Comparison of ENCODE assay signal across 11 cellular contexts in genomic region chr1:1298861-1299685, GRCh38. TPM values are rescaled to one million over a fixed set of nuclear protein-coding genes. Genes with fewer than 3 reads are reported as not detected.
DNase-seq lines count a peak whose midpoint lies in the region; ATAC-seq, FAIRE-seq and TF ChIP-seq lines count a peak whose summit lies in the region.
"Had no signal": no experiment of that assay in that cellular context is flagged by ENCODE, and none has a peak within 500 bp of the region (broad histone marks: within the 10 kb centered on the region; RNA-seq: fewer than 3 reads in every experiment).

No MANE protein-coding gene starts in this region.

- H3K9me3 ChIP-seq in K562 (replicated peaks; ENCODE audit: control insufficient read depth, insufficient read depth, low read depth, low read length), result no peaks in the 10 kb centered on the region
- H3K9me3 ChIP-seq: adrenal gland, pancreas had no signal

- peaks cover under 1% of the 10 kb centered on the region; the same call in 1 of the 3 replicates for H3K79me2 ChIP-seq in K562 (ENCODE audit: control insufficient read depth, insufficient read depth, low read length)

- H2AFZ ChIP-seq in K562 (ENCODE audit: low read depth, low read length), result no peak overlapping the region

- ATAC-seq in K562, result peak; percentile 62
- no peak for ATAC-seq in GM19455 (IDR thresholded peaks at IDR 0.05; ENCODE audit: unreplicated experiment)
- ATAC-seq in HG02884 (IDR thresholded peaks at IDR 0.05; ENCODE audit: unreplicated experiment), result no peak

- CTCF ChIA-PET in K562 (lab: Yijun Ruan, JAX; ENCODE audit: low intra/inter-chr PET ratio), result interaction anchor here (0.5 kb wide), 1 partner anchor 557 kb away, joined by 3 read pairs; no protein-coding TSS in a partner anchor

- H3K27ac ChIP-seq in K562 (ENCODE audit: extremely low read depth, low read depth, low read length), result no peak overlapping the region
- H3K27ac ChIP-seq: adrenal gland, pancreas had no signal

- no peak overlapping the region for H3K4me3 ChIP-seq in K562
- H3K4me3 ChIP-seq: adrenal gland, pancreas had no signal

- 64% methylated on average over 27 of the region's 30 CpGs for WGBS in K562 (ENCODE audit: insufficient coverage, low coverage, missing lambda C conversion rate)

- no peak for FAIRE-seq in K562 (lab: Jason Lieb, UNC)
- FAIRE-seq: pancreas had no signal

- H3K4me2 ChIP-seq in K562 (ENCODE audit: insufficient read depth, low read length), result no peak overlapping the region

- peaks cover 14% of the 10 kb centered on the region; the same call in 1 of the 2 replicates for H4K20me1 ChIP-seq in K562 (replicated peaks; ENCODE audit: control insufficient read depth, insufficient read depth, low read length)

- TF ChIP-seq POLR2A in K562 (conservative IDR thresholded peaks at IDR 0.05), result no peak; the same call in 1 of the 2 replicates

- H3K27me3 ChIP-seq in K562 (ENCODE audit: control insufficient read depth in 2 of 2, insufficient read depth in 2 of 2, low read length in 2 of 2), result no peaks in the 10 kb centered on the region
- H3K27me3 ChIP-seq: adrenal gland, pancreas had no signal

- TF ChIP-seq RAD21 in K562 (CRISPR knock-in tag; conservative IDR thresholded peaks at IDR 0.05 in 1 of 2, IDR thresholded peaks at IDR 0.05 in 1 of 2), result no peak

- H3K9me1 ChIP-seq in K562 (ENCODE audit: control insufficient read depth, insufficient read depth, low read length), result peaks cover 16% of the 10 kb centered on the region

- no peak for TF ChIP-seq EP300 in K562 (IDR thresholded peaks at IDR 0.05; ENCODE audit: low read length)

- H3K9ac ChIP-seq in K562 (ENCODE audit: insufficient read depth in 1 of 2, low read depth in 2 of 2, low read length in 2 of 2), result peak overlapping the region in 1 of 2 experiments; percentile 66; a peak in 1 of 4 replicates

- peaks cover 15% of the 10 kb centered on the region; the same call in 1 of the 3 replicates for H3K36me3 ChIP-seq in K562 (ENCODE audit: control insufficient read depth, insufficient read depth, low read length)
- H3K36me3 ChIP-seq: pancreas had no signal

- H3K4me1 ChIP-seq in K562 (replicated peaks in 1 of 2; ENCODE audit: control insufficient read depth in 2 of 2, insufficient read depth in 2 of 2, low read length in 2 of 2), result peaks cover 4 to 76% of the 10 kb centered on the region in 2 experiments; a peak in 2 of 5 replicates
- H3K4me1 ChIP-seq: pancreas had no signal

- TF ChIP-seq CTCF in K562 (IDR thresholded peaks at IDR 0.05 in 2 of 3, conservative IDR thresholded peaks at IDR 0.05 in 1 of 3; ENCODE audit: insufficient read depth in 2 of 3, low read depth in 1 of 3, low read length in 3 of 3), result no peak

- intact Hi-C loops in K562 (cut with micrococcal nuclease), result loop anchor here (10.0 kb wide), 1 partner anchor 314 kb away; the partner anchor contains the start of gene PERM1

- DNase-seq in D341Med (ENCODE audit: low spot score), result peak; percentile 73
- DNase-seq in NCI-H524 (lab: John Stamatoyannopoulos, UW), result peak; percentile 96 to 97
- DNase-seq in K562 (ENCODE audit: extremely low read depth in 1 of 4, low spot score in 3 of 4), result peak in 2 of 4 experiments; percentile 41 to 54
- DNase-seq in medulla oblongata (ENCODE audit: extremely low spot score), result peak; percentile 93
- DNase-seq in activated CD4-positive, alpha-beta T cell treated with anti-CD3 and anti-CD28 coated beads for 48 hours, result no peak
- DNase-seq in activated CD8-positive, alpha-beta memory T cell treated with anti-CD3 and anti-CD28 coated beads for 24 hours, result no peak
- DNase-seq: adrenal gland; stimulated activated CD4-positive, alpha-beta T cell treated with anti-CD3 and anti-CD28 coated beads, Interleukin-4, amount 100 ng/mL, for 24 hours had no signal

- POLR2A ChIA-PET in K562 (lab: Yijun Ruan, JAX), result interaction anchor here (0.5 kb wide), 1 partner anchor 267 kb away, joined by 3 read pairs; no protein-coding TSS in a partner anchor

- in situ Hi-C loops in K562 (cut with MboI), result no loop called here

- no TSS peak for BruUV-seq in K562 (replicated peaks; lab: Mats Ljungman, UMichigan)

RNA-seq across cellular contexts. Expression of gene ACAP3, which starts 8.7 kb away (rescaled TPM):
- total RNA-seq in K562 (2011; cell fraction: chromatin; rRNA removed; ENCODE audit: low replicate concordance), result 140 and 407 TPM in 2 replicates
- total RNA-seq in K562 (2011; cell fraction: nucleolus; rRNA removed), result 278 and 333 TPM in 2 replicates
- total RNA-seq in K562 (2011; cell fraction: nucleoplasm; rRNA removed), result 136 and 156 TPM in 2 replicates
- total RNA-seq in K562 (2014; rRNA removed), result 29.6 and 33.3 TPM in 2 replicates
- 1.9 and 3.5 TPM in 2 replicates for total RNA-seq in K562 (2014; rRNA removed; fragmentation: Illumina TruSeq; extraction: Trizol)
- total RNA-seq in K562 (2015; rRNA removed; fragmentation: Illumina TruSeq; extraction: Trizol), result 14.0 and 15.2 TPM in 2 replicates
- total RNA-seq in K562 (2021), result 44.1 and 49.0 TPM in 2 replicates
- 12.0 and 27.1 TPM in 2 replicates for polyA plus RNA-seq in K562 (2011; rRNA removed)
- 8.5 and 20.8 TPM in 2 replicates for polyA plus RNA-seq in K562 (2011; cell fraction: cytosol; rRNA removed)
- polyA plus RNA-seq in K562 (2011; cell fraction: nucleus; rRNA removed), result 346 and 462 TPM in 2 replicates
- polyA plus RNA-seq in K562 (2012), result 38.9 and 49.6 TPM in 2 replicates
- 7.2 and 11.8 TPM in 2 replicates for polyA plus RNA-seq in K562 (2014; fragmentation: Illumina TruSeq; extraction: Trizol)
- polyA plus RNA-seq in K562 (2014; fragmentation: Nextera tagmentation; extraction: Ambion mirVana), result under 1 TPM; 0.01 to 0.06 TPM
- 43.8 and 44.8 TPM in 2 replicates for polyA plus RNA-seq in K562 (2014; rRNA removed)
- 6.3 and 10.7 TPM in 2 replicates for polyA minus RNA-seq in K562 (2011; rRNA and poly(A)+ RNA removed)
- polyA minus RNA-seq in K562 (2011; cell fraction: cytosol; rRNA and poly(A)+ RNA removed), result 13.7 and 15.3 TPM in 2 replicates
- polyA minus RNA-seq in K562 (2011; cell fraction: nucleus; rRNA and poly(A)+ RNA removed), result 42.4 and 46.1 TPM in 2 replicates

RNA-seq across cellular contexts. Expression of gene PUSL1, which starts 9.3 kb away (rescaled TPM):
- total RNA-seq in K562 (2011; cell fraction: chromatin; rRNA removed; ENCODE audit: low replicate concordance), result 13.3 and 63.1 TPM in 2 replicates
- 74.5 and 90.1 TPM in 2 replicates for total RNA-seq in K562 (2011; cell fraction: nucleolus; rRNA removed)
- total RNA-seq in K562 (2011; cell fraction: nucleoplasm; rRNA removed), result 23.2 and 31.2 TPM in 2 replicates
- total RNA-seq in K562 (2014; rRNA removed) (86.9 and 103 TPM in 2 replicates), K562 (2014; rRNA removed; fragmentation: Illumina TruSeq; extraction: Trizol) (5.6 and 7.0 TPM in 2 replicates), K562 (2015; rRNA removed; fragmentation: Illumina TruSeq; extraction: Trizol) (29.7 and 31.4 TPM in 2 replicates), K562 (2021) (80.1 and 83.0 TPM in 2 replicates)
- polyA plus RNA-seq in K562 (2011; rRNA removed) (13.6 and 22.4 TPM in 2 replicates), K562 (2014; fragmentation: Illumina TruSeq; extraction: Trizol) (10.5 and 25.1 TPM in 2 replicates), K562 (2014; fragmentation: Nextera tagmentation; extraction: Ambion mirVana) (1 to 10 TPM in 1 of 2 experiments, under 1 TPM in 1; 0.62 to 1.7 TPM), K562 (2014; rRNA removed) (68.5 and 76.0 TPM in 2 replicates)
- polyA plus RNA-seq in K562 (2011; cell fraction: cytosol; rRNA removed), result 29.8 and 137 TPM in 2 replicates
- polyA plus RNA-seq in K562 (2011; cell fraction: nucleus; rRNA removed), result 41.7 and 71.9 TPM in 2 replicates
- 35.1 and 53.3 TPM in 2 replicates for polyA plus RNA-seq in K562 (2012)
- 3.5 and 5.7 TPM in 2 replicates for polyA minus RNA-seq in K562 (2011; rRNA and poly(A)+ RNA removed)
- polyA minus RNA-seq in K562 (2011; cell fraction: cytosol; rRNA and poly(A)+ RNA removed), result 22.0 and 25.8 TPM in 2 replicates
- 33.5 and 38.2 TPM in 2 replicates for polyA minus RNA-seq in K562 (2011; cell fraction: nucleus; rRNA and poly(A)+ RNA removed)

RNA-seq across cellular contexts. Expression of gene SCNN1D, which starts 18.8 kb away (rescaled TPM):
- 1.6 and 4.3 TPM in 2 replicates for total RNA-seq in K562 (2011; cell fraction: chromatin; rRNA removed; ENCODE audit: low replicate concordance)
- 3.0 and 3.7 TPM in 2 replicates for total RNA-seq in K562 (2011; cell fraction: nucleolus; rRNA removed)
- 1.4 and 2.1 TPM in 2 replicates for total RNA-seq in K562 (2011; cell fraction: nucleoplasm; rRNA removed)
- total RNA-seq in K562 (2014; rRNA removed), result 0.53 and 0.64 TPM in 2 replicates
- 0.06 TPM in 1 of 2 replicates, not detected in the other for total RNA-seq in K562 (2014; rRNA removed; fragmentation: Illumina TruSeq; extraction: Trizol)
- 0.29 and 0.38 TPM in 2 replicates for total RNA-seq in K562 (2015; rRNA removed; fragmentation: Illumina TruSeq; extraction: Trizol)
- total RNA-seq in K562 (2021), result 0.73 and 0.87 TPM in 2 replicates
- polyA plus RNA-seq in K562 (2011; rRNA removed), result 0.38 and 0.92 TPM in 2 replicates
- polyA plus RNA-seq in K562 (2011; cell fraction: cytosol; rRNA removed), result 0.71 and 1.8 TPM in 2 replicates
- polyA plus RNA-seq in K562 (2011; cell fraction: nucleus; rRNA removed), result 8.1 and 14.5 TPM in 2 replicates
- 0.79 and 1.9 TPM in 2 replicates for polyA plus RNA-seq in K562 (2012)
- polyA plus RNA-seq in K562 (2014; fragmentation: Illumina TruSeq; extraction: Trizol), result 0.04 and 0.26 TPM in 2 replicates
- under 1 TPM in 1 of 2 experiments, not detected in 1; 0.01 TPM for polyA plus RNA-seq in K562 (2014; fragmentation: Nextera tagmentation; extraction: Ambion mirVana)
- polyA plus RNA-seq in K562 (2014; rRNA removed), result 1.1 TPM in 2 replicates
- polyA minus RNA-seq in K562 (2011; rRNA and poly(A)+ RNA removed), result 0.09 and 0.11 TPM in 2 replicates
- not detected in 2 replicates for polyA minus RNA-seq in K562 (2011; cell fraction: cytosol; rRNA and poly(A)+ RNA removed)
- polyA minus RNA-seq in K562 (2011; cell fraction: nucleus; rRNA and poly(A)+ RNA removed), result 0.94 and 1.3 TPM in 2 replicates

RNA-seq across cellular contexts. Expression of gene INTS11, which starts 25.4 kb away (rescaled TPM):
- 317 and 866 TPM in 2 replicates for total RNA-seq in K562 (2011; cell fraction: chromatin; rRNA removed; ENCODE audit: low replicate concordance)
- 565 and 578 TPM in 2 replicates for total RNA-seq in K562 (2011; cell fraction: nucleolus; rRNA removed)
- 402 and 440 TPM in 2 replicates for total RNA-seq in K562 (2011; cell fraction: nucleoplasm; rRNA removed)
- 151 and 179 TPM in 2 replicates for total RNA-seq in K562 (2014; rRNA removed)
- 62.1 and 77.4 TPM in 2 replicates for total RNA-seq in K562 (2014; rRNA removed; fragmentation: Illumina TruSeq; extraction: Trizol)
- 85.4 and 88.8 TPM in 2 replicates for total RNA-seq in K562 (2015; rRNA removed; fragmentation: Illumina TruSeq; extraction: Trizol)
- total RNA-seq in K562 (2021), result 153 and 164 TPM in 2 replicates
- 110 and 164 TPM in 2 replicates for polyA plus RNA-seq in K562 (2011; rRNA removed)
- 195 and 300 TPM in 2 replicates for polyA plus RNA-seq in K562 (2011; cell fraction: cytosol; rRNA removed)
- 663 and 798 TPM in 2 replicates for polyA plus RNA-seq in K562 (2011; cell fraction: nucleus; rRNA removed)
- polyA plus RNA-seq in K562 (2012), result 151 and 204 TPM in 2 replicates
- polyA plus RNA-seq in K562 (2014; fragmentation: Illumina TruSeq; extraction: Trizol), result 143 and 151 TPM in 2 replicates
- 10 to 100 TPM in 1 of 2 experiments, 1 to 10 TPM in 1; 3.6 to 11.8 TPM for polyA plus RNA-seq in K562 (2014; fragmentation: Nextera tagmentation; extraction: Ambion mirVana)
- 183 TPM in 2 replicates for polyA plus RNA-seq in K562 (2014; rRNA removed)
- 68.4 and 103 TPM in 2 replicates for polyA minus RNA-seq in K562 (2011; rRNA and poly(A)+ RNA removed)
- 79.6 and 101 TPM in 2 replicates for polyA minus RNA-seq in K562 (2011; cell fraction: cytosol; rRNA and poly(A)+ RNA removed)
- polyA minus RNA-seq in K562 (2011; cell fraction: nucleus; rRNA and poly(A)+ RNA removed), result 108 and 123 TPM in 2 replicates

RNA-seq across cellular contexts. Expression of gene UBE2J2, which starts 25.4 kb away (rescaled TPM):
- 155 and 222 TPM in 2 replicates for total RNA-seq in K562 (2011; cell fraction: chromatin; rRNA removed; ENCODE audit: low replicate concordance)
- total RNA-seq in K562 (2011; cell fraction: nucleolus; rRNA removed), result 116 and 127 TPM in 2 replicates
- 111 and 123 TPM in 2 replicates for total RNA-seq in K562 (2011; cell fraction: nucleoplasm; rRNA removed)
- total RNA-seq in K562 (2014; rRNA removed), result 110 and 124 TPM in 2 replicates
- 47.1 and 51.5 TPM in 2 replicates for total RNA-seq in K562 (2014; rRNA removed; fragmentation: Illumina TruSeq; extraction: Trizol)
- total RNA-seq in K562 (2015; rRNA removed; fragmentation: Illumina TruSeq; extraction: Trizol), result 73.0 and 75.5 TPM in 2 replicates
- total RNA-seq in K562 (2021), result 109 and 112 TPM in 2 replicates
- 36.4 and 45.5 TPM in 2 replicates for polyA plus RNA-seq in K562 (2011; rRNA removed)
- 45.1 and 76.3 TPM in 2 replicates for polyA plus RNA-seq in K562 (2011; cell fraction: cytosol; rRNA removed)
- 61.5 and 87.2 TPM in 2 replicates for polyA plus RNA-seq in K562 (2011; cell fraction: nucleus; rRNA removed)
- 72.3 and 75.8 TPM in 2 replicates for polyA plus RNA-seq in K562 (2012)
- polyA plus RNA-seq in K562 (2014; fragmentation: Illumina TruSeq; extraction: Trizol), result 81.5 and 83.2 TPM in 2 replicates
- 1 to 10 TPM in 1 of 2 experiments, under 1 TPM in 1; 0.93 to 2.3 TPM for polyA plus RNA-seq in K562 (2014; fragmentation: Nextera tagmentation; extraction: Ambion mirVana)
- polyA plus RNA-seq in K562 (2014; rRNA removed), result 107 and 108 TPM in 2 replicates
- polyA minus RNA-seq in K562 (2011; rRNA and poly(A)+ RNA removed), result 12.5 and 14.9 TPM in 2 replicates
- 35.1 and 36.5 TPM in 2 replicates for polyA minus RNA-seq in K562 (2011; cell fraction: cytosol; rRNA and poly(A)+ RNA removed)
- 33.1 and 42.7 TPM in 2 replicates for polyA minus RNA-seq in K562 (2011; cell fraction: nucleus; rRNA and poly(A)+ RNA removed)

Comparison
In these comparisons a context has a peak if more than half of its experiments do, and no peak if none do; other contexts are left out.
1. DNase-seq: peak in D341Med (single experiment), NCI-H524 (2 of 2) and medulla oblongata (single experiment); none in activated CD4-positive, alpha-beta T cell treated with anti-CD3 and anti-CD28 coated beads for 48 hours (single experiment) and activated CD8-positive, alpha-beta memory T cell treated with anti-CD3 and anti-CD28 coated beads for 24 hours (single experiment).